Comparison of ENCODE assay signal across 20 cellular contexts in genomic region chr1:20403423-20404145, GRCh38.
"Had no signal": no experiment of that assay in that cellular context is flagged by ENCODE, and none has a peak within 500 bp of the region (broad histone marks: within the 10 kb centered on the region; RNA-seq: fewer than 3 reads in every experiment).

No MANE protein-coding gene starts in this region.

- DNase-seq: activated CD4-positive, alpha-beta T cell treated with anti-CD3 and anti-CD28 coated beads for 48 hours; activated CD4-positive, alpha-beta T cell treated with anti-CD3 and anti-CD28 coated beads, Interleukin-2, amount 50 U/mL, for 48 hours; activated T-cell treated with anti-CD3 and anti-CD28 coated beads, Interleukin-2, amount 50 U/mL, for 48 hours; central memory CD4-positive, alpha-beta T cell; effector memory CD4-positive, alpha-beta T cell; erythroblast; left cardiac atrium; mammary epithelial cell; midbrain; naive thymus-derived CD8-positive, alpha-beta T cell; occipital lobe; stimulated activated CD4-positive, alpha-beta T cell treated with anti-CD3 and anti-CD28 coated beads, Interleukin-15, amount 100 ng/mL, for 24 hours; stimulated activated CD4-positive, alpha-beta T cell treated with anti-CD3 and anti-CD28 coated beads, Interleukin-2, amount 100 ng/mL, for 24 hours; T-helper 1 cell; upper lobe of right lung had no signal

- H3K27ac ChIP-seq: breast epithelium, gastroesophageal sphincter, hepatocyte, parathyroid adenoma, right atrium auricular region, upper lobe of right lung had no signal

- ATAC-seq: gastroesophageal sphincter; left cardiac atrium; naive thymus-derived CD8-positive, alpha-beta T cell; upper lobe of right lung had no signal
